16 cellular contexts compared by ENCODE assay signal in genomic region chr7:157541295-157541608, GRCh38.
DNase-seq lines count a peak whose midpoint lies in the region; ATAC-seq and TF ChIP-seq lines count a peak whose summit lies in the region.
"Had no signal": no experiment of that assay in that cellular context is flagged by ENCODE, and none has a peak within 500 bp of the region (broad histone marks: within the 10 kb centered on the region; RNA-seq: fewer than 3 reads in every experiment).

No MANE protein-coding gene starts in this region.

- H2AFZ ChIP-seq in neural progenitor cell (replicated peaks): no peak overlapping the region

- no peaks in the 10 kb centered on the region for H3K4me1 Mint-ChIP-seq in chondrocyte (ENCODE audit: low read depth)
- H3K4me1 Mint-ChIP-seq in neural progenitor cell: peaks cover 25% of the 10 kb centered on the region

- intact Hi-C loops in left ventricle myocardium superior (cut with micrococcal nuclease) (no loop called here), Right ventricle myocardium inferior (cut with DNase I) (no loop called here), upper lobe of right lung (cut with DNase I) (no loop called here)

- H3K4me3 ChIP-seq in neural progenitor cell (no peak overlapping the region), upper lobe of right lung (no peak overlapping the region)
- H3K4me3 ChIP-seq: BLaER1, HAP-1 had no signal

- peak; percentile 14 for DNase-seq in left ventricle myocardium superior
- DNase-seq in Right ventricle myocardium inferior (ENCODE audit: missing footprints): no peak
- peak; percentile 67 for DNase-seq in chondrocyte (ENCODE audit: low spot score)
- DNase-seq in neural progenitor cell (ENCODE audit: low spot score): no peak
- peak; percentile 43 for DNase-seq in upper lobe of right lung
- DNase-seq in KBM-7: no peak
- DNase-seq: DMS 273 treated with DMSO at 0.1 percent for 48 hours, MM.1S, NCI-H1105 treated with DMSO at 0.1 percent for 48 hours, NCI-H187, NCI-H69, SHP77 treated with DMSO at 0.1 percent for 48 hours had no signal

- no peaks in the 10 kb centered on the region for H3K79me2 ChIP-seq in neural progenitor cell (ENCODE audit: low read depth)

- H3K27ac Mint-ChIP-seq in chondrocyte (ENCODE audit: unreplicated experiment) (no peak overlapping the region), neural progenitor cell (no peak overlapping the region)

- no peaks in the 10 kb centered on the region for H3F3A ChIP-seq in neural progenitor cell (ENCODE audit: low read depth)

- H3K9me3 Mint-ChIP-seq in chondrocyte (ENCODE audit: low read depth) (no peaks in the 10 kb centered on the region), neural progenitor cell (no peaks in the 10 kb centered on the region)

- in situ Hi-C loops in KBM-7 (cut with MboI; ENCODE audit: low pct_unique_long_range_greater_than_20kb, low sequenced_read_pairs): no loop called here

- H3K9ac ChIP-seq in neural progenitor cell: no peak overlapping the region
- H3K9ac ChIP-seq: BLaER1 had no signal

- H3K27ac ChIP-seq in neural progenitor cell (no peak overlapping the region), upper lobe of right lung (no peak overlapping the region)
- H3K27ac ChIP-seq: BLaER1 had no signal

- no peaks in the 10 kb centered on the region for H3K36me3 ChIP-seq in neural progenitor cell
- no peaks in the 10 kb centered on the region for H3K36me3 ChIP-seq in upper lobe of right lung
- H3K36me3 ChIP-seq: BLaER1, HAP-1 had no signal

- ATAC-seq in left ventricle myocardium superior (no peak), Right ventricle myocardium inferior (no peak), upper lobe of right lung (no peak), GM21360 (IDR thresholded peaks at IDR 0.05; ENCODE audit: unreplicated experiment) (no peak)
- ATAC-seq: HepG2 had no signal

- H4K20me1 ChIP-seq in neural progenitor cell (ENCODE audit: low read depth): no peaks in the 10 kb centered on the region
- H4K20me1 ChIP-seq: BLaER1 had no signal

- H3K4me2 ChIP-seq in neural progenitor cell: no peak overlapping the region
- H3K4me2 ChIP-seq: BLaER1 had no signal

- TF ChIP-seq CTCF in chondrocyte (IDR thresholded peaks at IDR 0.05): no peak
- no peak for TF ChIP-seq CTCF in neural progenitor cell (IDR thresholded peaks at IDR 0.05)
- no peak for TF ChIP-seq CTCF in upper lobe of right lung (IDR thresholded peaks at IDR 0.05)

- H3K4me1 ChIP-seq in neural progenitor cell: no peaks in the 10 kb centered on the region
- H3K4me1 ChIP-seq in upper lobe of right lung: no peaks in the 10 kb centered on the region
- H3K4me1 ChIP-seq: HAP-1 had no signal

- H3K27me3 ChIP-seq in neural progenitor cell (peaks cover 4% of the 10 kb centered on the region), upper lobe of right lung (no peaks in the 10 kb centered on the region)
- H3K27me3 ChIP-seq: BLaER1 had no signal

- H3K4me3 Mint-ChIP-seq in chondrocyte (ENCODE audit: unreplicated experiment) (no peak overlapping the region), neural progenitor cell (peak overlapping the region; percentile 14)

- H3K9me3 ChIP-seq in neural progenitor cell (ENCODE audit: low read depth): no peaks in the 10 kb centered on the region
- H3K9me3 ChIP-seq in upper lobe of right lung: no peaks in the 10 kb centered on the region
- H3K9me3 ChIP-seq: BLaER1, HAP-1 had no signal

- H3K36me3 Mint-ChIP-seq in chondrocyte (ENCODE audit: low read depth): no peaks in the 10 kb centered on the region
- peaks cover 60% of the 10 kb centered on the region for H3K36me3 Mint-ChIP-seq in neural progenitor cell

- peaks cover 21% of the 10 kb centered on the region for H3K27me3 Mint-ChIP-seq in chondrocyte (ENCODE audit: low read depth)
- H3K27me3 Mint-ChIP-seq in neural progenitor cell (ENCODE audit: insufficient read depth, low read depth): peaks cover 8% of the 10 kb centered on the region

Comparison
In these comparisons a context has a peak if more than half of its experiments do, and no peak if none do; other contexts are left out.
1. DNase-seq: peak in left ventricle myocardium superior (single experiment), chondrocyte (single experiment) and upper lobe of right lung (single experiment); none in Right ventricle myocardium inferior (single experiment), neural progenitor cell (single experiment) and KBM-7 (single experiment).